ENCODE assay signal across 14 cellular contexts in genomic region chr4:120730777-120731320, GRCh38.
"Had no signal": no experiment of that assay in that cellular context is flagged by ENCODE, and none has a peak within 500 bp of the region (broad histone marks: within the 10 kb centered on the region; RNA-seq: fewer than 3 reads in every experiment).

No MANE protein-coding gene starts in this region.

- H3K9me3 Mint-ChIP-seq: activated naive CD8-positive, alpha-beta T cell treated with anti-CD3 and anti-CD28 coated beads for 36 hours; activated T-helper 1 cell treated with anti-CD3 and anti-CD28 coated beads, Interleukin-12 subunit alpha, Interleukin-12 subunit beta, Interleukin-2, Interleukin-4 antibody, amounts not matched to agents 30 ng/mL and 10 ng/mL and 1 ng/mL, durations not matched to agents 14 hours and 24 hours and 36 hours; central memory CD8-positive, alpha-beta T cell; nephron; stimulated activated naive CD8-positive, alpha-beta T cell treated with anti-CD3 and anti-CD28 coated beads, Interleukin-15, amount 100 ng/mL, for 72 hours had no signal

- H3K27ac ChIP-seq: body of pancreas, coronary artery, esophagus muscularis mucosa, sigmoid colon, upper lobe of left lung had no signal

- H3K36me3 ChIP-seq: sigmoid colon, upper lobe of left lung had no signal

- H3K27me3 ChIP-seq: body of pancreas, esophagus muscularis mucosa, sigmoid colon, upper lobe of left lung had no signal

- H3K36me3 Mint-ChIP-seq: activated naive CD8-positive, alpha-beta T cell treated with anti-CD3 and anti-CD28 coated beads for 36 hours had no signal

- H3K4me3 ChIP-seq: body of pancreas, coronary artery, esophagus muscularis mucosa, sigmoid colon, upper lobe of left lung had no signal

- H3K27ac Mint-ChIP-seq: activated naive CD8-positive, alpha-beta T cell treated with anti-CD3 and anti-CD28 coated beads for 36 hours; activated T-helper 1 cell treated with anti-CD3 and anti-CD28 coated beads, Interleukin-12 subunit alpha, Interleukin-12 subunit beta, Interleukin-2, Interleukin-4 antibody, amounts not matched to agents 30 ng/mL and 10 ng/mL and 1 ng/mL, durations not matched to agents 14 hours and 24 hours and 36 hours; nephron; stimulated activated naive CD8-positive, alpha-beta T cell treated with anti-CD3 and anti-CD28 coated beads, Interleukin-15, amount 100 ng/mL, for 72 hours had no signal

- H3K4me1 ChIP-seq: body of pancreas, esophagus muscularis mucosa, sigmoid colon, upper lobe of left lung had no signal

- H3K4me3 Mint-ChIP-seq: activated naive CD8-positive, alpha-beta T cell treated with anti-CD3 and anti-CD28 coated beads for 36 hours; activated T-helper 1 cell treated with anti-CD3 and anti-CD28 coated beads, Interleukin-12 subunit alpha, Interleukin-12 subunit beta, Interleukin-2, Interleukin-4 antibody, amounts not matched to agents 30 ng/mL and 10 ng/mL and 1 ng/mL, durations not matched to agents 14 hours and 24 hours and 36 hours; central memory CD8-positive, alpha-beta T cell; nephron; stimulated activated naive CD8-positive, alpha-beta T cell treated with anti-CD3 and anti-CD28 coated beads, Interleukin-15, amount 100 ng/mL, for 72 hours had no signal

- ATAC-seq: body of pancreas; stimulated activated naive CD8-positive, alpha-beta T cell treated with anti-CD3 and anti-CD28 coated beads, Interleukin-15, amount 100 ng/mL, for 72 hours had no signal

- H3K27me3 Mint-ChIP-seq: activated naive CD8-positive, alpha-beta T cell treated with anti-CD3 and anti-CD28 coated beads for 36 hours; central memory CD8-positive, alpha-beta T cell; stimulated activated naive CD8-positive, alpha-beta T cell treated with anti-CD3 and anti-CD28 coated beads, Interleukin-15, amount 100 ng/mL, for 72 hours had no signal

- FAIRE-seq: keratinocyte had no signal

- DNase-seq: activated naive CD8-positive, alpha-beta T cell treated with anti-CD3 and anti-CD28 coated beads for 36 hours; amygdala; body of pancreas; hippocampal formation; sigmoid colon; stimulated activated CD4-positive, alpha-beta T cell treated with anti-CD3 and anti-CD28 coated beads, Interleukin-1b, Interleukin-23, amount 100 ng/mL, for 48 hours; stimulated activated naive CD8-positive, alpha-beta T cell treated with anti-CD3 and anti-CD28 coated beads, Interleukin-15, amount 100 ng/mL, for 72 hours; upper lobe of left lung had no signal

- H3K4me1 Mint-ChIP-seq: activated naive CD8-positive, alpha-beta T cell treated with anti-CD3 and anti-CD28 coated beads for 36 hours; central memory CD8-positive, alpha-beta T cell; stimulated activated naive CD8-positive, alpha-beta T cell treated with anti-CD3 and anti-CD28 coated beads, Interleukin-15, amount 100 ng/mL, for 72 hours had no signal
